In the genomic region with DNA sequence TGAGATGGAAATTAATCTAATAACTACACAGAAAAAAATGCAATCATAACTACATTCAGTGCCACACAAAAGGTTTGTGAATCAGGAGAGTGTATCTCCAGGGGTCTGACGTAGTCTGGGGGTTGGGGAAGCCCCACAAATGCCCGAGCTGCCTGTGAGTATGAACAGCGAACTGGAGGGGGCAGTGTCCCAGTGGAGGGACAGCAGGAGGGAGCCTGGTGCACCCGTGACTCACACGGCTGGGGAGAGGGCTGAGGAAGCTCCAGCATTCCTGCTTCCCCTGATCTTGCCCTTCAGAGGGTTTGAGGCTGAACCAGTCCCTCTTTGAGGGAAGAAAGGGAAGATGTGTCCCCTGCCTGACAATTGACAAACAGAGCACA, we compare ENCODE assay signal across 14 cellular contexts.
A peak's percentile ranks its signal among the peaks of the same experiment; 100 is the strongest.
DNase-seq lines count a peak whose midpoint lies in the region; ATAC-seq, FAIRE-seq and TF ChIP-seq lines count a peak whose summit lies in the region.
"Had no signal": no experiment of that assay in that cellular context is flagged by ENCODE, and none has a peak within 500 bp of the region (broad histone marks: within the 10 kb centered on the region; RNA-seq: fewer than 3 reads in every experiment).

No MANE protein-coding gene starts in this region.

- no peaks in the 10 kb centered on the region for H3K27me3 ChIP-seq in GM23338 (ENCODE audit: insufficient read depth)

- peaks cover 4% of the 10 kb centered on the region for H3K27me3 Mint-ChIP-seq in GM23338 (ENCODE audit: insufficient read depth, low read depth, poor library complexity)

- H3K79me2 ChIP-seq in GM23338 (replicated peaks; ENCODE audit: insufficient read depth), result no peaks in the 10 kb centered on the region
- H3K79me2 ChIP-seq: parathyroid adenoma had no signal

- no peaks in the 10 kb centered on the region for H4K20me1 ChIP-seq in GM23338 (replicated peaks; ENCODE audit: insufficient read depth)

- no peaks in the 10 kb centered on the region for H3K36me3 ChIP-seq in GM23338 (ENCODE audit: insufficient read depth)
- H3K36me3 ChIP-seq: lower lobe of right lung had no signal

- no peak overlapping the region for H3K4me2 ChIP-seq in GM23338

- TF ChIP-seq CTCF in GM23338 (conservative IDR thresholded peaks at IDR 0.05; ENCODE audit: low read depth in 2 of 2), result peak; percentile 36

- no peak overlapping the region for H3K4me3 ChIP-seq in GM23338
- H3K4me3 ChIP-seq: lower lobe of right lung had no signal

- no peak overlapping the region for H2AFZ ChIP-seq in GM23338
- H2AFZ ChIP-seq: parathyroid adenoma had no signal

- DNase-seq in ACHN (peak; percentile 78), GM23338 (ENCODE audit: low spot score) (peak; percentile 48), SW480 (ENCODE audit: low spot score) (peak; percentile 27), iris pigment epithelial cell (ENCODE audit: low read depth) (peak; percentile 48), MV-4-11 (lab: John Stamatoyannopoulos, UW) (no peak), frontal cortex (ENCODE audit: low spot score in 2 of 2) (no peak)
- DNase-seq in activated CD8-positive, alpha-beta memory T cell treated with anti-CD3 and anti-CD28 coated beads, Interleukin-2, amount 50 U/mL, for 48 hours, result no peak
- DNase-seq: central memory CD4-positive, alpha-beta T cell; lower lobe of right lung; SHP77 treated with DMSO at 0.1 percent for 48 hours; stimulated activated CD4-positive, alpha-beta T cell treated with anti-CD3 and anti-CD28 coated beads, Interleukin-4, amount 100 ng/mL, for 4 hours had no signal

- peaks cover 10% of the 10 kb centered on the region; the same call in 2 of the 3 replicates for H3K9me3 Mint-ChIP-seq in GM23338

- H3K9me2 ChIP-seq in GM23338 (ENCODE audit: insufficient read depth), result 0 out of 2 replicates have a peak, but pooled peaks cover 3% of the 10 kb centered on the region

- no peaks in the 10 kb centered on the region for H3F3A ChIP-seq in GM23338 (replicated peaks; ENCODE audit: low read depth)

- H3K36me3 Mint-ChIP-seq in GM23338 (ENCODE audit: low read depth), result peaks cover 10% of the 10 kb centered on the region; the same call in 1 of the 3 replicates

- 0 out of 2 replicates have a peak, but pooled peaks cover under 1% of the 10 kb centered on the region for H3K4me1 ChIP-seq in GM23338 (ENCODE audit: insufficient read depth)
- H3K4me1 ChIP-seq: lower lobe of right lung, parathyroid adenoma had no signal

- in situ Hi-C loops in ACHN (cut with HindIII; ENCODE audit: low pct_ligation_motif_present, low pct_unique_long_range_greater_than_20kb, low sequenced_read_pairs), result no loop called here

- no peak for FAIRE-seq in frontal cortex (lab: Jason Lieb, UNC)

- ATAC-seq in GM23338 (peak; percentile 71), HG03139 (IDR thresholded peaks at IDR 0.05; ENCODE audit: unreplicated experiment) (no peak)
- ATAC-seq: activated CD4-positive, CD25-positive, alpha-beta regulatory T cell treated with anti-CD3 and anti-CD28 coated beads, Interleukin-2, amount 50 U/mL, for 24 hours had no signal

- no peak overlapping the region for H3K27ac ChIP-seq in GM23338 (ENCODE audit: low read depth)
- H3K27ac ChIP-seq: lower lobe of right lung, parathyroid adenoma had no signal

- H3K4me1 Mint-ChIP-seq in GM23338, result peaks cover 16% of the 10 kb centered on the region; the same call in 2 of the 3 replicates

- no peak overlapping the region for H3K4me3 Mint-ChIP-seq in GM23338

- H3K27ac Mint-ChIP-seq in GM23338, result no peak overlapping the region

TF ChIP-seq in GM23338, 12 proteins besides CTCF, POLR2A, EP300 and RAD21:
- TF ChIP-seq ETS1 (IDR thresholded peaks at IDR 0.05), result no peak
- TF ChIP-seq NANOG (IDR thresholded peaks at IDR 0.05; ENCODE audit: borderline replicate concordance), result no peak
- no peak for TF ChIP-seq ZNF114 (CRISPR knock-in tag; IDR thresholded peaks at IDR 0.05)
- TF ChIP-seq CREB1 (CRISPR knock-in tag; IDR thresholded peaks at IDR 0.05; ENCODE audit: low read depth), result no peak
- no peak for TF ChIP-seq POLR2AphosphoS5 (IDR thresholded peaks at IDR 0.05; ENCODE audit: low read depth)
- no peak for TF ChIP-seq STAT1 (IDR thresholded peaks at IDR 0.05; ENCODE audit: unreplicated experiment)
- no peak for TF ChIP-seq ZNF462 (CRISPR knock-in tag; IDR thresholded peaks at IDR 0.05)
- no peak for TF ChIP-seq EZH2 (IDR thresholded peaks at IDR 0.05; ENCODE audit: low read depth, unreplicated experiment)
- TF ChIP-seq EZH2phosphoT487 (IDR thresholded peaks at IDR 0.05; ENCODE audit: unreplicated experiment), result no peak
- TF ChIP-seq JUNB (IDR thresholded peaks at IDR 0.05; ENCODE audit: unreplicated experiment), result no peak
TF ChIP-seq in GM23338: peak in this region for 0.

Comparison
In these comparisons a context has a peak if more than half of its experiments do, and no peak if none do; other contexts are left out.
1. DNase-seq: peak in ACHN (single experiment), GM23338 (single experiment), SW480 (single experiment) and iris pigment epithelial cell (single experiment); none in MV-4-11 (single experiment), frontal cortex (0 of 2) and activated CD8-positive, alpha-beta memory T cell treated with anti-CD3 and anti-CD28 coated beads, Interleukin-2, amount 50 U/mL, for 48 hours (single experiment).